ENCODE assay signal across 18 cellular contexts in genomic region chr14:101129750-101130149, GRCh38.
DNase-seq lines count a peak whose midpoint lies in the region; ATAC-seq, FAIRE-seq and TF ChIP-seq lines count a peak whose summit lies in the region.
"Had no signal": no experiment of that assay in that cellular context is flagged by ENCODE, and none has a peak within 500 bp of the region (broad histone marks: within the 10 kb centered on the region; RNA-seq: fewer than 3 reads in every experiment).

No MANE protein-coding gene starts in this region.

- H3K27ac ChIP-seq in HepG2 (ENCODE audit: extremely low read length, insufficient read depth, low read length) (no peak overlapping the region), right lobe of liver (no peak overlapping the region), endothelial cell of umbilical vein (ENCODE audit: insufficient read depth, low read depth, low read length) (no peak overlapping the region), osteoblast (ENCODE audit: low read depth, low read length) (no peak overlapping the region)
- H3K27ac ChIP-seq: C4-2B, KMS-11 had no signal

- H3K27me3 ChIP-seq in HepG2 (ENCODE audit: control insufficient read depth in 1 of 2, insufficient read depth in 2 of 2, low read length in 2 of 2) (peaks cover 2 to 45% of the 10 kb centered on the region in 2 experiments; a peak in 3 of 5 replicates), right lobe of liver (no peaks in the 10 kb centered on the region), endothelial cell of umbilical vein (ENCODE audit: control insufficient read depth in 2 of 2, insufficient read depth in 2 of 2, low read length in 2 of 2) (peaks cover 8 to 11% of the 10 kb centered on the region in 2 experiments), osteoblast (ENCODE audit: insufficient read depth, low read length) (peaks cover 26% of the 10 kb centered on the region)

- no peaks in the 10 kb centered on the region for H3K9me1 ChIP-seq in endothelial cell of umbilical vein (replicated peaks; ENCODE audit: control insufficient read depth, extremely low read depth, insufficient read depth, low read length)

- CTCF ChIA-PET in HepG2 (lab: Yijun Ruan, JAX; ENCODE audit: low intra/inter-chr PET ratio, low total read pairs) = no interaction called here
- CTCF ChIA-PET in endothelial cell of umbilical vein (lab: Charles Lee) = no interaction called here

- POLR2A ChIA-PET in HepG2 (lab: Yijun Ruan, JAX) (no interaction called here), endothelial cell of umbilical vein (lab: Charles Lee) (no interaction called here)

- H3K4me2 ChIP-seq in HepG2 (ENCODE audit: low read depth, low read length) = no peak overlapping the region
- no peak overlapping the region for H3K4me2 ChIP-seq in endothelial cell of umbilical vein (ENCODE audit: insufficient read depth, low read length)
- H3K4me2 ChIP-seq in osteoblast (ENCODE audit: insufficient read depth, low read length) = no peak overlapping the region
- H3K4me2 ChIP-seq: KMS-11 had no signal

- TF ChIP-seq CTCF in HepG2 (CRISPR knock-in tag; IDR thresholded peaks at IDR 0.05) (no peak), right lobe of liver (IDR thresholded peaks at IDR 0.05) (no peak), endothelial cell of umbilical vein (IDR thresholded peaks at IDR 0.05; ENCODE audit: extremely low read depth in 1 of 2, insufficient read depth in 1 of 2, low read depth in 1 of 2, low read length in 2 of 2) (no peak), osteoblast (IDR thresholded peaks at IDR 0.05; ENCODE audit: extremely low read depth, low read depth, low read length) (no peak)

- H3K9me3 ChIP-seq in HepG2 (ENCODE audit: low read length) (no peaks in the 10 kb centered on the region), right lobe of liver (no peaks in the 10 kb centered on the region), endothelial cell of umbilical vein (replicated peaks; ENCODE audit: control insufficient read depth, insufficient read depth, low read length) (no peaks in the 10 kb centered on the region), osteoblast (ENCODE audit: low read depth, low read length) (peaks cover 2% of the 10 kb centered on the region)

- intact Hi-C loops in HepG2 (cut with micrococcal nuclease; ENCODE audit: unreplicated experiment) (no loop called here), right lobe of liver (cut with DNase I) (no loop called here), endothelial cell of umbilical vein (cut with micrococcal nuclease) (no loop called here)

- ATAC-seq in HepG2 (no peak), right lobe of liver (no peak), HG02798 (IDR thresholded peaks at IDR 0.05; ENCODE audit: poor library complexity, unreplicated experiment) (no peak)
- ATAC-seq: CD8-positive, alpha-beta T cell had no signal

- no peak for TF ChIP-seq RAD21 in HepG2 (CRISPR knock-in tag; IDR thresholded peaks at IDR 0.05)

- H3K79me2 ChIP-seq in HepG2 (ENCODE audit: insufficient read depth, low read length) (no peaks in the 10 kb centered on the region), endothelial cell of umbilical vein (ENCODE audit: control insufficient read depth, insufficient read depth, low read length) (no peaks in the 10 kb centered on the region), osteoblast (ENCODE audit: insufficient read depth, low read length) (no peaks in the 10 kb centered on the region)

- H3K4me3 ChIP-seq in HepG2 (replicated peaks in 1 of 3; ENCODE audit: insufficient read depth in 1 of 3, low read depth in 2 of 3, low read length in 3 of 3) = no peak overlapping the region
- H3K4me3 ChIP-seq in right lobe of liver = no peak overlapping the region
- no peak overlapping the region for H3K4me3 ChIP-seq in endothelial cell of umbilical vein (replicated peaks in 1 of 3; ENCODE audit: insufficient read depth in 1 of 3, low read depth in 1 of 3, low read length in 3 of 3)
- H3K4me3 ChIP-seq in osteoblast (ENCODE audit: insufficient read depth, low read length) = no peak overlapping the region

- H2AFZ ChIP-seq in HepG2 (ENCODE audit: low read length) (no peak overlapping the region), endothelial cell of umbilical vein (ENCODE audit: low read depth, low read length) (no peak overlapping the region), osteoblast (ENCODE audit: low read length) (no peak overlapping the region)

- H4K20me1 ChIP-seq in HepG2 (ENCODE audit: insufficient read depth, low read length) (no peaks in the 10 kb centered on the region), endothelial cell of umbilical vein (replicated peaks; ENCODE audit: control insufficient read depth, extremely low read depth, insufficient read depth, low read length) (no peaks in the 10 kb centered on the region), osteoblast (ENCODE audit: insufficient read depth, low read length) (no peaks in the 10 kb centered on the region)

- TF ChIP-seq POLR2A in HepG2 (IDR thresholded peaks at IDR 0.05; ENCODE audit: insufficient read depth in 1 of 2, low read depth in 2 of 2, low read length in 2 of 2) (no peak), right lobe of liver (IDR thresholded peaks at IDR 0.05) (no peak), endothelial cell of umbilical vein (IDR thresholded peaks at IDR 0.05; ENCODE audit: low read depth, low read length) (no peak)

- 2% methylated on average over 2 of the region's 2 CpGs for WGBS in HepG2 (ENCODE audit: low lambda C conversion rate)
- 21% methylated on average over 2 of the region's 2 CpGs for WGBS in right lobe of liver (ENCODE audit: insufficient coverage, low coverage, low lambda C conversion rate, missing lambda C conversion rate)

- dilution Hi-C loops in endothelial cell of umbilical vein (cut with MboI; ENCODE audit: extremely low pct_ligation_motif_present, low sequenced_read_pairs) = no loop called here

- H3K36me3 ChIP-seq in HepG2 (replicated peaks in 1 of 2; ENCODE audit: control insufficient read depth in 1 of 2, insufficient read depth in 2 of 2, low read length in 2 of 2) (no peaks in the 10 kb centered on the region), right lobe of liver (no peaks in the 10 kb centered on the region), endothelial cell of umbilical vein (ENCODE audit: control insufficient read depth in 2 of 2, extremely low read depth in 1 of 2, insufficient read depth in 2 of 2, low read length in 2 of 2) (no peaks in the 10 kb centered on the region), osteoblast (ENCODE audit: insufficient read depth, low read length) (no peaks in the 10 kb centered on the region)

- H3K4me1 ChIP-seq in HepG2 (ENCODE audit: insufficient read depth, low read length) (no peaks in the 10 kb centered on the region), right lobe of liver (no peaks in the 10 kb centered on the region), endothelial cell of umbilical vein (ENCODE audit: control insufficient read depth, extremely low read depth, insufficient read depth, low read length) (peaks cover 7% of the 10 kb centered on the region), osteoblast (ENCODE audit: insufficient read depth, low read length) (no peaks in the 10 kb centered on the region)

- no TSS peak for BruUV-seq in HepG2 (replicated peaks; lab: Mats Ljungman, UMichigan)
- no TSS peak for BruUV-seq in endothelial cell of umbilical vein (replicated peaks; lab: Mats Ljungman, UMichigan)

- no peak for FAIRE-seq in HepG2 (lab: Jason Lieb, UNC)
- peak; percentile 26 for FAIRE-seq in endothelial cell of umbilical vein (lab: Jason Lieb, UNC)
- FAIRE-seq: GM12892, GM19239 had no signal

- in situ Hi-C loops in HepG2 (cut with HindIII; ENCODE audit: extremely low pct_ligation_motif_present, low pct_unique_long_range_greater_than_20kb) = no loop called here

- DNase-seq in HepG2 (ENCODE audit: low spot score) (no peak), right lobe of liver (no peak), endothelial cell of umbilical vein (ENCODE audit: low read depth, low spot score) (no peak), osteoblast (ENCODE audit: insufficient read length, low spot score, missing footprints) (peak; percentile 49), SHP77 (lab: John Stamatoyannopoulos, UW) (no peak)
- DNase-seq in stimulated activated CD4-positive, alpha-beta T cell treated with anti-CD3 and anti-CD28 coated beads, Interleukin-4, amount 100 ng/mL, for 24 hours = no peak
- DNase-seq: 8988T, ACHN, COR-L47, DND-41, GDM1, GOT3 had no signal

- TF ChIP-seq EP300 in HepG2 (IDR thresholded peaks at IDR 0.05; ENCODE audit: low read depth in 2 of 2, low read length in 2 of 2) (no peak), HepG2 (CRISPR knock-in tag; IDR thresholded peaks at IDR 0.05; ENCODE audit: borderline replicate concordance) (no peak)

- H3K9ac ChIP-seq in HepG2 (ENCODE audit: insufficient read depth, low read depth, low read length) (no peak overlapping the region), endothelial cell of umbilical vein (replicated peaks; ENCODE audit: extremely low read depth, insufficient read depth, low read length) (no peak overlapping the region)
- H3K9ac ChIP-seq: KMS-11 had no signal

TF ChIP-seq in HepG2, 621 proteins besides CTCF, POLR2A, EP300 and RAD21:
- TF ChIP-seq ZNF484 (CRISPR knock-in tag; IDR thresholded peaks at IDR 0.05; ENCODE audit: borderline replicate concordance, low read depth) = no peak
- peak; percentile 76 to 87 for TF ChIP-seq MAFK (conservative IDR thresholded peaks at IDR 0.05 in 1 of 2, IDR thresholded peaks at IDR 0.05 in 1 of 2; ENCODE audit: low read length in 2 of 2)
- peak; percentile 86 for TF ChIP-seq MAFF (IDR thresholded peaks at IDR 0.05; ENCODE audit: low read depth, low read length)

TF ChIP-seq in endothelial cell of umbilical vein, 7 proteins besides CTCF, POLR2A, EP300 and RAD21:
- TF ChIP-seq, protein P1, sequence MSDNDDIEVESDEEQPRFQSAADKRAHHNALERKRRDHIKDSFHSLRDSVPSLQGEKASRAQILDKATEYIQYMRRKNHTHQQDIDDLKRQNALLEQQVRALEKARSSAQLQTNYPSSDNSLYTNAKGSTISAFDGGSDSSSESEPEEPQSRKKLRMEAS (IDR thresholded peaks at IDR 0.05; ENCODE audit: insufficient read depth, insufficient read length) = no peak
- no peak for TF ChIP-seq GATA2 (IDR thresholded peaks at IDR 0.05; ENCODE audit: insufficient read depth, insufficient read length, low read depth, low read length)
- no peak for TF ChIP-seq MYC (IDR thresholded peaks at IDR 0.05; ENCODE audit: low read depth, low read length)
TF ChIP-seq in endothelial cell of umbilical vein: peak in this region for 0.
